ENCODE assay signal across 17 cellular contexts in genomic region chr10:34206602-34207268, GRCh38.
"Had no signal": no experiment of that assay in that cellular context is flagged by ENCODE, and none has a peak within 500 bp of the region (broad histone marks: within the 10 kb centered on the region; RNA-seq: fewer than 3 reads in every experiment).

No MANE protein-coding gene starts in this region.

- FAIRE-seq: endometrium, kidney, TTC549 had no signal

- DNase-seq: activated CD4-positive, alpha-beta T cell treated with anti-CD3 and anti-CD28 coated beads, Interleukin-2, amount 50 U/mL, for 48 hours; activated naive CD8-positive, alpha-beta T cell treated with anti-CD3 and anti-CD28 coated beads for 36 hours; activated T-cell treated with anti-CD3 and anti-CD28 coated beads for 4 hours; amniotic stem cell; erythroblast; foreskin melanocyte; head of caudate nucleus; kidney; left lung; naive B cell; stimulated activated naive CD4-positive, alpha-beta T cell; substantia nigra; tibial artery; uterus had no signal

- ATAC-seq: left lung had no signal

- H3K27ac ChIP-seq: left lung, neutrophil, tibial artery, uterus had no signal

- H3K4me1 ChIP-seq: left lung, tibial artery, uterus had no signal

- H3K36me3 ChIP-seq: left lung, neutrophil, tibial artery, uterus had no signal

- H3K27me3 ChIP-seq: left lung, neutrophil, tibial artery, uterus had no signal

- H3K4me3 ChIP-seq: left lung, tibial artery, uterus had no signal

- H3K9me3 ChIP-seq: left lung, neutrophil, tibial artery, uterus had no signal
